1 cellular context compared by ENCODE assay signal in the genomic region with DNA sequence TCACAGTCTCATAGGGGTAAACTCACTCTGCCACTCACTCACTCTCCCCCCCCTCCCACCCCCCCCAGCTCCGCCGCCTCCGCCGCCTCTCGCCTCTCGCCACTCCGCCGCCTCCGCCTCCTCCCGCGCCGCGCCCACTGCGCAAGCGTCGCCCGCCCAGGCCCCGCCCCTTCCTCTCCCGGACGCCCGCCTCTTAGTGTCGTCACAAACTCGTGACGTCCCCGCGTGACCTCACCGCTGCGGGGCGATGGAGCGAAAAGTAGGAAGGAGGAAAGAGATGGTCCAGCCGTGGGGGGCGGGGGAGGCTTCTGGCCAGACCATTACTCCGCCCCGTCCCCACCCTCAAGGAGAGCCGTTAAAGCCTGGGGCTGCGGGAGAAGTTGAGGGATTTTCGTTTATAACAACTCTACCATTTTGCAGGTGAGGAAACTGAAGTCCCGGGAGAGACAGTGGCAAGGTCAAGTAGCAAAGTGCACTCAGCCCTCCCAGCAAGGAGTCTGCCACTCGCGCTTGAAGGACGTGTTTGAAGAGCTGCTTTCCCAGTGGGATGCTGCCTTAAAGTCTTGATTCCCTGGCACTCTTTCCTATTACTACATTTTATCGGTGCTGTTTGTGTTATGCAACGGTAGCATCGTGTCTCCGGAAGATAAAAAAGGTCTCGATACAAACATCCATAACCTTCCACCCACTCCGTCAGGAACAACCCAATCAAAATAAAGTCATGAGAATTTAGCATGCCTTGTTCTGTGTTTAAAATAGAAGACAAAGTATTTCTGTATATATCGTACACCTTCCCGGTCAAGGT.
A peak's percentile ranks its signal among the peaks of the same experiment; 100 is the strongest.
TF ChIP-seq lines count a peak whose summit lies in the region.

A gene (minus strand): TSS at position 29 of the 805 bp plus-strand sequence. CDS start 164 bp downstream, outside the sequence.

TF ChIP-seq in K562, 482 proteins besides CTCF, POLR2A, EP300 and RAD21 (continued from another document and continues in another):
- TF ChIP-seq, protein P1, sequence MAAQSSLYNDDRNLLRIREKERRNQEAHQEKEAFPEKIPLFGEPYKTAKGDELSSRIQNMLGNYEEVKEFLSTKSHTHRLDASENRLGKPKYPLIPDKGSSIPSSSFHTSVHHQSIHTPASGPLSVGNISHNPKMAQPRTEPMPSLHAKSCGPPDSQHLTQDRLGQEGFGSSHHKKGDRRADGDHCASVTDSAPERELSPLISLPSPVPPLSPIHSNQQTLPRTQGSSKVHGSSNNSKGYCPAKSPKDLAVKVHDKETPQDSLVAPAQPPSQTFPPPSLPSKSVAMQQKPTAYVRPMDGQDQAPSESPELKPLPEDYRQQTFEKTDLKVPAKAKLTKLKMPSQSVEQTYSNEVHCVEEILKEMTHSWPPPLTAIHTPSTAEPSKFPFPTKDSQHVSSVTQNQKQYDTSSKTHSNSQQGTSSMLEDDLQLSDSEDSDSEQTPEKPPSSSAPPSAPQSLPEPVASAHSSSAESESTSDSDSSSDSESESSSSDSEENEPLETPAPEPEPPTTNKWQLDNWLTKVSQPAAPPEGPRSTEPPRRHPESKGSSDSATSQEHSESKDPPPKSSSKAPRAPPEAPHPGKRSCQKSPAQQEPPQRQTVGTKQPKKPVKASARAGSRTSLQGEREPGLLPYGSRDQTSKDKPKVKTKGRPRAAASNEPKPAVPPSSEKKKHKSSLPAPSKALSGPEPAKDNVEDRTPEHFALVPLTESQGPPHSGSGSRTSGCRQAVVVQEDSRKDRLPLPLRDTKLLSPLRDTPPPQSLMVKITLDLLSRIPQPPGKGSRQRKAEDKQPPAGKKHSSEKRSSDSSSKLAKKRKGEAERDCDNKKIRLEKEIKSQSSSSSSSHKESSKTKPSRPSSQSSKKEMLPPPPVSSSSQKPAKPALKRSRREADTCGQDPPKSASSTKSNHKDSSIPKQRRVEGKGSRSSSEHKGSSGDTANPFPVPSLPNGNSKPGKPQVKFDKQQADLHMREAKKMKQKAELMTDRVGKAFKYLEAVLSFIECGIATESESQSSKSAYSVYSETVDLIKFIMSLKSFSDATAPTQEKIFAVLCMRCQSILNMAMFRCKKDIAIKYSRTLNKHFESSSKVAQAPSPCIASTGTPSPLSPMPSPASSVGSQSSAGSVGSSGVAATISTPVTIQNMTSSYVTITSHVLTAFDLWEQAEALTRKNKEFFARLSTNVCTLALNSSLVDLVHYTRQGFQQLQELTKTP (IDR thresholded peaks at IDR 0.05; ENCODE audit: low read depth in 1 of 2, partially characterized antibody in 2 of 2) = peak; percentile 17 to 73
- TF ChIP-seq MTA3 (IDR thresholded peaks at IDR 0.05; ENCODE audit: borderline replicate concordance) = peak; percentile 99
- TF ChIP-seq, protein P2, sequence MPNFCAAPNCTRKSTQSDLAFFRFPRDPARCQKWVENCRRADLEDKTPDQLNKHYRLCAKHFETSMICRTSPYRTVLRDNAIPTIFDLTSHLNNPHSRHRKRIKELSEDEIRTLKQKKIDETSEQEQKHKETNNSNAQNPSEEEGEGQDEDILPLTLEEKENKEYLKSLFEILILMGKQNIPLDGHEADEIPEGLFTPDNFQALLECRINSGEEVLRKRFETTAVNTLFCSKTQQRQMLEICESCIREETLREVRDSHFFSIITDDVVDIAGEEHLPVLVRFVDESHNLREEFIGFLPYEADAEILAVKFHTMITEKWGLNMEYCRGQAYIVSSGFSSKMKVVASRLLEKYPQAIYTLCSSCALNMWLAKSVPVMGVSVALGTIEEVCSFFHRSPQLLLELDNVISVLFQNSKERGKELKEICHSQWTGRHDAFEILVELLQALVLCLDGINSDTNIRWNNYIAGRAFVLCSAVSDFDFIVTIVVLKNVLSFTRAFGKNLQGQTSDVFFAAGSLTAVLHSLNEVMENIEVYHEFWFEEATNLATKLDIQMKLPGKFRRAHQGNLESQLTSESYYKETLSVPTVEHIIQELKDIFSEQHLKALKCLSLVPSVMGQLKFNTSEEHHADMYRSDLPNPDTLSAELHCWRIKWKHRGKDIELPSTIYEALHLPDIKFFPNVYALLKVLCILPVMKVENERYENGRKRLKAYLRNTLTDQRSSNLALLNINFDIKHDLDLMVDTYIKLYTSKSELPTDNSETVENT (CRISPR knock-in tag; IDR thresholded peaks at IDR 0.05) = peak; percentile 62
- peak; percentile 12 to 85; a peak in 2 of 4 replicates for TF ChIP-seq CSDE1 (IDR thresholded peaks at IDR 0.05)
- peak; percentile 93 for TF ChIP-seq KHSRP (IDR thresholded peaks at IDR 0.05)
- TF ChIP-seq, protein P3, sequence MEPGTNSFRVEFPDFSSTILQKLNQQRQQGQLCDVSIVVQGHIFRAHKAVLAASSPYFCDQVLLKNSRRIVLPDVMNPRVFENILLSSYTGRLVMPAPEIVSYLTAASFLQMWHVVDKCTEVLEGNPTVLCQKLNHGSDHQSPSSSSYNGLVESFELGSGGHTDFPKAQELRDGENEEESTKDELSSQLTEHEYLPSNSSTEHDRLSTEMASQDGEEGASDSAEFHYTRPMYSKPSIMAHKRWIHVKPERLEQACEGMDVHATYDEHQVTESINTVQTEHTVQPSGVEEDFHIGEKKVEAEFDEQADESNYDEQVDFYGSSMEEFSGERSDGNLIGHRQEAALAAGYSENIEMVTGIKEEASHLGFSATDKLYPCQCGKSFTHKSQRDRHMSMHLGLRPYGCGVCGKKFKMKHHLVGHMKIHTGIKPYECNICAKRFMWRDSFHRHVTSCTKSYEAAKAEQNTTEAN (CRISPR knock-in tag; IDR thresholded peaks at IDR 0.05) = no peak
- peak in 1 of 2 experiments; percentile 95; a peak in 2 of 4 replicates for TF ChIP-seq RCOR1 (IDR thresholded peaks at IDR 0.05; ENCODE audit: borderline replicate concordance in 1 of 2, low read depth in 2 of 2, low read length in 2 of 2)
- TF ChIP-seq POLR2AphosphoS5 (IDR thresholded peaks at IDR 0.05; ENCODE audit: control insufficient read depth, insufficient read depth, low read depth, low read length) = peak; percentile 69; the same call in 1 of the 2 replicates
- TF ChIP-seq, protein P4, sequence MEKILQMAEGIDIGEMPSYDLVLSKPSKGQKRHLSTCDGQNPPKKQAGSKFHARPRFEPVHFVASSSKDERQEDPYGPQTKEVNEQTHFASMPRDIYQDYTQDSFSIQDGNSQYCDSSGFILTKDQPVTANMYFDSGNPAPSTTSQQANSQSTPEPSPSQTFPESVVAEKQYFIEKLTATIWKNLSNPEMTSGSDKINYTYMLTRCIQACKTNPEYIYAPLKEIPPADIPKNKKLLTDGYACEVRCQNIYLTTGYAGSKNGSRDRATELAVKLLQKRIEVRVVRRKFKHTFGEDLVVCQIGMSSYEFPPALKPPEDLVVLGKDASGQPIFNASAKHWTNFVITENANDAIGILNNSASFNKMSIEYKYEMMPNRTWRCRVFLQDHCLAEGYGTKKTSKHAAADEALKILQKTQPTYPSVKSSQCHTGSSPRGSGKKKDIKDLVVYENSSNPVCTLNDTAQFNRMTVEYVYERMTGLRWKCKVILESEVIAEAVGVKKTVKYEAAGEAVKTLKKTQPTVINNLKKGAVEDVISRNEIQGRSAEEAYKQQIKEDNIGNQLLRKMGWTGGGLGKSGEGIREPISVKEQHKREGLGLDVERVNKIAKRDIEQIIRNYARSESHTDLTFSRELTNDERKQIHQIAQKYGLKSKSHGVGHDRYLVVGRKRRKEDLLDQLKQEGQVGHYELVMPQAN (IDR thresholded peaks at IDR 0.05; ENCODE audit: borderline replicate concordance) = peak; percentile 57; the same call in 1 of the 2 replicates
- TF ChIP-seq TAL1 (IDR thresholded peaks at IDR 0.05) = peak; percentile 12; the same call in 1 of the 2 replicates
- TF ChIP-seq, protein P5, sequence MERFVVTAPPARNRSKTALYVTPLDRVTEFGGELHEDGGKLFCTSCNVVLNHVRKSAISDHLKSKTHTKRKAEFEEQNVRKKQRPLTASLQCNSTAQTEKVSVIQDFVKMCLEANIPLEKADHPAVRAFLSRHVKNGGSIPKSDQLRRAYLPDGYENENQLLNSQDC (CRISPR knock-in tag; IDR thresholded peaks at IDR 0.05) = no peak
- TF ChIP-seq EP400 (IDR thresholded peaks at IDR 0.05) = peak; percentile 75
- TF ChIP-seq HSF4 (CRISPR knock-in tag; IDR thresholded peaks at IDR 0.05; ENCODE audit: borderline replicate concordance) = 0 out of 2 replicates have a peak, but pooled peaks have one; percentile 39
- peak; percentile 89 for TF ChIP-seq SP1 (CRISPR knock-in tag; IDR thresholded peaks at IDR 0.05)
- TF ChIP-seq ELF1 (tag; IDR thresholded peaks at IDR 0.05) = peak; percentile 84
- peak; percentile 40 to 51; a peak in 2 of 4 replicates for TF ChIP-seq TRIM24 (IDR thresholded peaks at IDR 0.05)
- 0 out of 2 replicates have a peak, but pooled peaks have one; percentile 6 for TF ChIP-seq MAFF (IDR thresholded peaks at IDR 0.05; ENCODE audit: low read length)
- peak; percentile 79; the same call in 1 of the 2 replicates for TF ChIP-seq PML (IDR thresholded peaks at IDR 0.05; ENCODE audit: low read length)
- peak; percentile 84 for TF ChIP-seq FOXP1 (CRISPR knock-in tag; IDR thresholded peaks at IDR 0.05)
- TF ChIP-seq, protein P6, sequence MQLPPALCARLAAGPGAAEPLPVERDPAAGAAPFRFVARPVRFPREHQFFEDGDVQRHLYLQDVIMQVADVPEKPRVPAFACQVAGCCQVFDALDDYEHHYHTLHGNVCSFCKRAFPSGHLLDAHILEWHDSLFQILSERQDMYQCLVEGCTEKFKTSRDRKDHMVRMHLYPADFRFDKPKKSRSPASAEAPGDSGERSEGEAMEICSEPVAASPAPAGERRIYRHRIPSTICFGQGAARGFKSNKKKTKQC (CRISPR knock-in tag; IDR thresholded peaks at IDR 0.05) = peak; percentile 85
- peak; percentile 90 for TF ChIP-seq EGR1 (conservative IDR thresholded peaks at IDR 0.05)
- no peak for TF ChIP-seq RHOXF2B (CRISPR knock-in tag; conservative IDR thresholded peaks at IDR 0.05)
- 0 out of 2 replicates have a peak, but pooled peaks have one; percentile 18 for TF ChIP-seq ZNF830 (CRISPR knock-in tag; IDR thresholded peaks at IDR 0.05)
- TF ChIP-seq POLR2G (IDR thresholded peaks at IDR 0.05; ENCODE audit: low read depth, low read length) = peak; percentile 69
- TF ChIP-seq KAT7 (CRISPR knock-in tag; IDR thresholded peaks at IDR 0.05; ENCODE audit: borderline replicate concordance) = peak; percentile 60; the same call in 1 of the 2 replicates
- TF ChIP-seq TBP (optimal IDR thresholded peaks at IDR 0.05; ENCODE audit: low read depth, low read length) = peak; percentile 74
- TF ChIP-seq TCF3 (CRISPR knock-in tag; IDR thresholded peaks at IDR 0.05) = no peak
- TF ChIP-seq, protein P7, sequence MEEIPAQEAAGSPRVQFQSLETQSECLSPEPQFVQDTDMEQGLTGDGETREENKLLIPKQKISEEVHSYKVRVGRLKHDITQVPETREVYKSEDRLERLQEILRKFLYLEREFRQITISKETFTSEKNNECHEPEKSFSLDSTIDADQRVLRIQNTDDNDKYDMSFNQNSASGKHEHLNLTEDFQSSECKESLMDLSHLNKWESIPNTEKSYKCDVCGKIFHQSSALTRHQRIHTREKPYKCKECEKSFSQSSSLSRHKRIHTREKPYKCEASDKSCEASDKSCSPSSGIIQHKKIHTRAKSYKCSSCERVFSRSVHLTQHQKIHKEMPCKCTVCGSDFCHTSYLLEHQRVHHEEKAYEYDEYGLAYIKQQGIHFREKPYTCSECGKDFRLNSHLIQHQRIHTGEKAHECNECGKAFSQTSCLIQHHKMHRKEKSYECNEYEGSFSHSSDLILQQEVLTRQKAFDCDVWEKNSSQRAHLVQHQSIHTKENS (CRISPR knock-in tag; IDR thresholded peaks at IDR 0.05) = no peak
- TF ChIP-seq ZNF561 (CRISPR knock-in tag; conservative IDR thresholded peaks at IDR 0.05) = no peak
- peak; percentile 30; the same call in 1 of the 2 replicates for TF ChIP-seq ETV1 (tag; conservative IDR thresholded peaks at IDR 0.05; ENCODE audit: low read depth)
- TF ChIP-seq SMAD4 (CRISPR knock-in tag; conservative IDR thresholded peaks at IDR 0.05) = peak; percentile 25; the same call in 1 of the 2 replicates
- no peak for TF ChIP-seq DNMT1 (IDR thresholded peaks at IDR 0.05)
- peak; percentile 13 for TF ChIP-seq NEUROD1 (IDR thresholded peaks at IDR 0.05; ENCODE audit: borderline replicate concordance, low read depth, low read length, partially characterized antibody)
- TF ChIP-seq, protein P8, sequence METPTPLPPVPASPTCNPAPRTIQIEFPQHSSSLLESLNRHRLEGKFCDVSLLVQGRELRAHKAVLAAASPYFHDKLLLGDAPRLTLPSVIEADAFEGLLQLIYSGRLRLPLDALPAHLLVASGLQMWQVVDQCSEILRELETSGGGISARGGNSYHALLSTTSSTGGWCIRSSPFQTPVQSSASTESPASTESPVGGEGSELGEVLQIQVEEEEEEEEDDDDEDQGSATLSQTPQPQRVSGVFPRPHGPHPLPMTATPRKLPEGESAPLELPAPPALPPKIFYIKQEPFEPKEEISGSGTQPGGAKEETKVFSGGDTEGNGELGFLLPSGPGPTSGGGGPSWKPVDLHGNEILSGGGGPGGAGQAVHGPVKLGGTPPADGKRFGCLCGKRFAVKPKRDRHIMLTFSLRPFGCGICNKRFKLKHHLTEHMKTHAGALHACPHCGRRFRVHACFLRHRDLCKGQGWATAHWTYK (CRISPR knock-in tag; IDR thresholded peaks at IDR 0.05) = 0 out of 2 replicates have a peak, but pooled peaks have one; percentile 60
- TF ChIP-seq GTF2A2 (tag; IDR thresholded peaks at IDR 0.05) = no peak
- TF ChIP-seq, protein P9, sequence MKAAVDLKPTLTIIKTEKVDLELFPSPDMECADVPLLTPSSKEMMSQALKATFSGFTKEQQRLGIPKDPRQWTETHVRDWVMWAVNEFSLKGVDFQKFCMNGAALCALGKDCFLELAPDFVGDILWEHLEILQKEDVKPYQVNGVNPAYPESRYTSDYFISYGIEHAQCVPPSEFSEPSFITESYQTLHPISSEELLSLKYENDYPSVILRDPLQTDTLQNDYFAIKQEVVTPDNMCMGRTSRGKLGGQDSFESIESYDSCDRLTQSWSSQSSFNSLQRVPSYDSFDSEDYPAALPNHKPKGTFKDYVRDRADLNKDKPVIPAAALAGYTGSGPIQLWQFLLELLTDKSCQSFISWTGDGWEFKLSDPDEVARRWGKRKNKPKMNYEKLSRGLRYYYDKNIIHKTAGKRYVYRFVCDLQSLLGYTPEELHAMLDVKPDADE (conservative IDR thresholded peaks at IDR 0.05; ENCODE audit: control insufficient read depth, low read depth, low read length) = 0 out of 2 replicates have a peak, but pooled peaks have one; percentile 2
- peak; percentile 86 for TF ChIP-seq JUND (IDR thresholded peaks at IDR 0.05; ENCODE audit: borderline replicate concordance, low read depth, low read length)
- TF ChIP-seq JUND (tag; IDR thresholded peaks at IDR 0.05; ENCODE audit: borderline replicate concordance, low read depth, low read length) = peak; percentile 78; the same call in 1 of the 3 replicates
- TF ChIP-seq, protein P10, sequence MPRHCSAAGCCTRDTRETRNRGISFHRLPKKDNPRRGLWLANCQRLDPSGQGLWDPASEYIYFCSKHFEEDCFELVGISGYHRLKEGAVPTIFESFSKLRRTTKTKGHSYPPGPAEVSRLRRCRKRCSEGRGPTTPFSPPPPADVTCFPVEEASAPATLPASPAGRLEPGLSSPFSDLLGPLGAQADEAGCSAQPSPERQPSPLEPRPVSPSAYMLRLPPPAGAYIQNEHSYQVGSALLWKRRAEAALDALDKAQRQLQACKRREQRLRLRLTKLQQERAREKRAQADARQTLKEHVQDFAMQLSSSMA (CRISPR knock-in tag; IDR thresholded peaks at IDR 0.05) = no peak
- TF ChIP-seq, protein P11, sequence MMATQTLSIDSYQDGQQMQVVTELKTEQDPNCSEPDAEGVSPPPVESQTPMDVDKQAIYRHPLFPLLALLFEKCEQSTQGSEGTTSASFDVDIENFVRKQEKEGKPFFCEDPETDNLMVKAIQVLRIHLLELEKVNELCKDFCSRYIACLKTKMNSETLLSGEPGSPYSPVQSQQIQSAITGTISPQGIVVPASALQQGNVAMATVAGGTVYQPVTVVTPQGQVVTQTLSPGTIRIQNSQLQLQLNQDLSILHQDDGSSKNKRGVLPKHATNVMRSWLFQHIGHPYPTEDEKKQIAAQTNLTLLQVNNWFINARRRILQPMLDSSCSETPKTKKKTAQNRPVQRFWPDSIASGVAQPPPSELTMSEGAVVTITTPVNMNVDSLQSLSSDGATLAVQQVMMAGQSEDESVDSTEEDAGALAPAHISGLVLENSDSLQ (IDR thresholded peaks at IDR 0.05) = no peak
- no peak for TF ChIP-seq ZNF431 (CRISPR knock-in tag; IDR thresholded peaks at IDR 0.05)
- peak; percentile 4; the same call in 1 of the 2 replicates for TF ChIP-seq OTX1 (CRISPR knock-in tag; IDR thresholded peaks at IDR 0.05)
